ENCODE assay signal across 8 cellular contexts in the genomic region with DNA sequence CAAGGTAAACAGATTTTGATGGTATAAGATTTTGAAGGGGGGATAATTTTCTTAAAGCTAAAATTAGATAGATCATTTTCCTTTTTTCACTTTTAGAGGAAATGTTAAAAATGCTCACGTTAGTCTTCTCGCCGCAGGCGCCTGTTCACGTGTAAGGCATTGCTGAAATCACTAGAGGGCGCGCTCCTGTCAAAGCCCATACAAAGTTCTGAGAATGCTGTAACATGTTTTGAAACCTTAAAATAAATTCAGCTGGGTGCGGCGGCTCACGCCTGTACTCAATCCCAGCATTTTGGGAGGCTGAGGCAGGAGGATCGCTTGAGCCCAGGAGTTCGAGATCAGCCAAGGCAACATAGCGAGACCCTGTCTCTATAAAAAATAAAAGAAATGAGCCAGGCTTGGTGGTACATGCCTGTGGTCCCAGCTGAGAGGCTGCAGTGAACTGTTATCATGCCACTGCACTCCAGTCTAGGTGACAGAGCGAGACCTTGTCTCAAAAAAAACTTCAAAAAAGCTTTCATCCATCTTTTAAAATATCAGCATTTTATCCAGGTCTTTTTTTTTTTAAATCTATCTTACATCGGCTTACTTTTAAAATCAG.
A peak's percentile ranks its signal among the peaks of the same experiment; 100 is the strongest.
DNase-seq lines count a peak whose midpoint lies in the region; ATAC-seq, FAIRE-seq and TF ChIP-seq lines count a peak whose summit lies in the region.

No MANE protein-coding gene starts in this region.

- no peaks in the 10 kb centered on the region for H3K4me1 Mint-ChIP-seq in T-helper 2 cell treated with Interferon-gamma antibody and Interleukin-4, amounts not matched to agents 5 μg/mL and 100 μg/mL, for 36 hours (ENCODE audit: low read depth)

- TF ChIP-seq CTCF in testis (IDR thresholded peaks at IDR 0.05) = peak; percentile 13 to 46 (median 29)

- H3K36me3 ChIP-seq in testis (ENCODE audit: low read depth, missing control alignments) = no peaks in the 10 kb centered on the region

- no peak overlapping the region for H3K4me3 ChIP-seq in testis

- no peak overlapping the region for H3K4me3 Mint-ChIP-seq in T-helper 2 cell treated with Interferon-gamma antibody and Interleukin-4, amounts not matched to agents 5 μg/mL and 100 μg/mL, for 36 hours

- H3K27me3 ChIP-seq in testis = no peaks in the 10 kb centered on the region

- peak; percentile 97 for ATAC-seq in GM19351 (IDR thresholded peaks at IDR 0.05; ENCODE audit: unreplicated experiment)

- TF ChIP-seq POLR2A in testis (IDR thresholded peaks at IDR 0.05) = no peak

- H3K27me3 Mint-ChIP-seq in T-helper 2 cell treated with Interferon-gamma antibody and Interleukin-4, amounts not matched to agents 5 μg/mL and 100 μg/mL, for 36 hours (ENCODE audit: low read depth) = no peaks in the 10 kb centered on the region

- H3K27ac ChIP-seq in testis = no peak overlapping the region

- H3K27ac Mint-ChIP-seq in T-helper 2 cell treated with Interferon-gamma antibody and Interleukin-4, amounts not matched to agents 5 μg/mL and 100 μg/mL, for 36 hours = no peak overlapping the region

- DNase-seq in COLO668 (lab: John Stamatoyannopoulos, UW; ENCODE audit: unreplicated experiment) = peak; percentile 33
- DNase-seq in M059J (ENCODE audit: low read depth) = peak; percentile 46
- peak; percentile 15 for DNase-seq in T-helper 2 cell treated with Interferon-gamma antibody and Interleukin-4, amounts not matched to agents 5 μg/mL and 100 μg/mL, for 36 hours (ENCODE audit: low spot score)
- peak; percentile 43 for DNase-seq in medulla oblongata (ENCODE audit: extremely low spot score)
- DNase-seq in testis = peak; percentile 53
- DNase-seq in mesenteric fat pad (ENCODE audit: low spot score) = no peak

- WGBS in testis, 2 donors = 14 to 17% methylated on average over 14 to 15 of the region's 15 CpGs

- H3K4me1 ChIP-seq in testis = no peaks in the 10 kb centered on the region

- no peaks in the 10 kb centered on the region for H3K9me3 Mint-ChIP-seq in T-helper 2 cell treated with Interferon-gamma antibody and Interleukin-4, amounts not matched to agents 5 μg/mL and 100 μg/mL, for 36 hours

- H3K9me3 ChIP-seq in testis = no peaks in the 10 kb centered on the region

- intact Hi-C loops in testis (cut with DNase I; ENCODE audit: low total_unique reads) = no loop called here

- no peaks in the 10 kb centered on the region for H3K36me3 Mint-ChIP-seq in T-helper 2 cell treated with Interferon-gamma antibody and Interleukin-4, amounts not matched to agents 5 μg/mL and 100 μg/mL, for 36 hours (ENCODE audit: low read depth)

- peak; percentile 82 for FAIRE-seq in colon (lab: Jason Lieb, UNC)
